8 cellular contexts compared by ENCODE assay signal in the genomic region with DNA sequence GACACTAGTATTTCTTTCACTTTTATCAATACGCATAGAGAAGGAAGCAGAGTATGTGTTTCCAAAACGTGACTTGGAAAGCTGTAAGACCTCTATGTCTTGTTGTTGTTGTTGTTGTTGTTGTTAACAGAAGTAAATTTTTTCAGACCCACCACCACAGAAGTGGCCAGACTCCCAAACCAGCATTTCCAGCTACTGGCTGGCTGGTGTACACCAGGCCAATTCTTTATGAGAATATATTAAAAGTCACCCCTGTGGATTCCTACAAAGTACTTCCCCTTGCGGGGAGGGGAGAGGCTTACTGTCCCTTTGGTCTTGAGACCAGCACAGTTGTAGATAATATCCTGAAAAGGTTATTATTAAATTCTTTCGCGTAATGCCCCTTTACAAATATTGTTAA. TPM values are rescaled to one million over a fixed set of nuclear protein-coding genes. Genes with fewer than 3 reads are reported as not detected.
A peak's percentile ranks its signal among the peaks of the same experiment; 100 is the strongest.
DNase-seq lines count a peak whose midpoint lies in the region; ATAC-seq, FAIRE-seq and TF ChIP-seq lines count a peak whose summit lies in the region.

No MANE protein-coding gene starts in this region.

- in situ Hi-C loops in HepG2 (cut with HindIII; ENCODE audit: extremely low pct_ligation_motif_present, low pct_unique_long_range_greater_than_20kb) = loop anchor here (10.0 kb wide), 1 partner anchor 530 kb away; no protein-coding TSS in a partner anchor

- no peak for TF ChIP-seq RAD21 in HepG2 (CRISPR knock-in tag; IDR thresholded peaks at IDR 0.05)

- FAIRE-seq in HepG2 (lab: Jason Lieb, UNC) = no peak

- no peak for ATAC-seq in HepG2
- ATAC-seq in GM21737 (IDR thresholded peaks at IDR 0.05; ENCODE audit: unreplicated experiment) = no peak

- H3K36me3 Mint-ChIP-seq in activated naive CD4-positive, alpha-beta T cell treated with anti-CD3 and anti-CD28 coated beads for 36 hours (ENCODE audit: low read depth) = peaks cover 7% of the 10 kb centered on the region

- no peaks in the 10 kb centered on the region for H3K27me3 ChIP-seq in cardiac muscle cell
- no peaks in the 10 kb centered on the region for H3K27me3 ChIP-seq in HepG2 (ENCODE audit: control insufficient read depth in 1 of 2, insufficient read depth in 2 of 2, low read length in 2 of 2)
- no peaks in the 10 kb centered on the region for H3K27me3 ChIP-seq in tibial nerve

- POLR2A ChIA-PET in HepG2 (lab: Yijun Ruan, JAX) = interaction anchor here (1.2 to 1.5 kb wide), 2 partner anchors 39 to 525 kb away, joined by 6 to 7 read pairs; no protein-coding TSS in a partner anchor

- H3K9me3 ChIP-seq in cardiac muscle cell (ENCODE audit: low read depth) (no peaks in the 10 kb centered on the region), HepG2 (ENCODE audit: low read length) (no peaks in the 10 kb centered on the region), tibial nerve (no peaks in the 10 kb centered on the region)

- peak overlapping the region; percentile 90 for H3K4me2 ChIP-seq in HepG2 (ENCODE audit: low read depth, low read length)

- peak overlapping the region; percentile 97 for H3K27ac ChIP-seq in cardiac muscle cell
- peak overlapping the region; percentile 97 for H3K27ac ChIP-seq in HepG2 (ENCODE audit: extremely low read length, insufficient read depth, low read length)
- peak overlapping the region; percentile 93 to 99 (median 97) for H3K27ac ChIP-seq in tibial nerve

- no peaks in the 10 kb centered on the region for H3K9me3 Mint-ChIP-seq in activated naive CD4-positive, alpha-beta T cell treated with anti-CD3 and anti-CD28 coated beads for 36 hours

- H2AFZ ChIP-seq in HepG2 (ENCODE audit: low read length) = no peak overlapping the region

- H3K36me3 ChIP-seq in cardiac muscle cell (no peaks in the 10 kb centered on the region), HepG2 (replicated peaks in 1 of 2; ENCODE audit: control insufficient read depth in 1 of 2, insufficient read depth in 2 of 2, low read length in 2 of 2) (no peaks in the 10 kb centered on the region), tibial nerve (no peaks in the 10 kb centered on the region)

- no peaks in the 10 kb centered on the region for H3K27me3 Mint-ChIP-seq in activated naive CD4-positive, alpha-beta T cell treated with anti-CD3 and anti-CD28 coated beads for 36 hours (ENCODE audit: low read depth)

- intact Hi-C loops in cardiac septum (cut with DNase I) (loop anchor here (5.0 kb wide), 2 partner anchors 868 to 1033 kb away; no protein-coding TSS in a partner anchor), HepG2 (cut with micrococcal nuclease; ENCODE audit: unreplicated experiment) (loop anchor here (2.0 to 10.0 kb wide), 3 partner anchors 130 to 376 kb away; no protein-coding TSS in a partner anchor)
- intact Hi-C loops in activated naive CD4-positive, alpha-beta T cell treated with anti-CD3 and anti-CD28 coated beads for 36 hours (cut with micrococcal nuclease) = loop anchor here (1.0 to 5.0 kb wide), 5 partner anchors 56 to 1053 kb away; no protein-coding TSS in a partner anchor

- peak overlapping the region; percentile 92 for H3K4me3 Mint-ChIP-seq in activated naive CD4-positive, alpha-beta T cell treated with anti-CD3 and anti-CD28 coated beads for 36 hours

- TF ChIP-seq POLR2A in HepG2 (IDR thresholded peaks at IDR 0.05; ENCODE audit: insufficient read depth in 1 of 2, low read depth in 2 of 2, low read length in 2 of 2) (no peak), tibial nerve (IDR thresholded peaks at IDR 0.05) (no peak)

- no peak for TF ChIP-seq EP300 in HepG2 (IDR thresholded peaks at IDR 0.05; ENCODE audit: low read depth in 2 of 2, low read length in 2 of 2)
- no peak for TF ChIP-seq EP300 in HepG2 (CRISPR knock-in tag; IDR thresholded peaks at IDR 0.05; ENCODE audit: borderline replicate concordance)
- no peak for TF ChIP-seq EP300 in tibial nerve (IDR thresholded peaks at IDR 0.05)

- peaks cover 28% of the 10 kb centered on the region for H3K79me2 ChIP-seq in HepG2 (ENCODE audit: insufficient read depth, low read length)

- H3K4me1 ChIP-seq in cardiac muscle cell (ENCODE audit: low read depth) = peaks cover 12% of the 10 kb centered on the region
- H3K4me1 ChIP-seq in HepG2 (ENCODE audit: insufficient read depth, low read length) = peaks cover 28% of the 10 kb centered on the region
- H3K4me1 ChIP-seq in tibial nerve = peaks cover 0 to 24% (median 3%) of the 10 kb centered on the region in 4 donors

- peak overlapping the region; percentile 76; the same call in 1 of the 2 replicates for H3K9ac ChIP-seq in HepG2 (ENCODE audit: insufficient read depth, low read depth, low read length)

- peak overlapping the region; percentile 95 for H3K27ac Mint-ChIP-seq in activated naive CD4-positive, alpha-beta T cell treated with anti-CD3 and anti-CD28 coated beads for 36 hours

- peak in 1 of 2 donors; percentile 23 for DNase-seq in cardiac muscle cell (ENCODE audit: low read depth in 1 of 2, low spot score in 1 of 2)
- DNase-seq in cardiac septum (ENCODE audit: low spot score) = no peak
- no peak for DNase-seq in activated naive CD4-positive, alpha-beta T cell treated with anti-CD3 and anti-CD28 coated beads for 36 hours
- no peak for DNase-seq in HepG2 (ENCODE audit: low spot score)
- DNase-seq in tibial nerve (ENCODE audit: low spot score in 2 of 2) = peak in 1 of 2 donors; percentile 17
- no peak for DNase-seq in Ammon's horn (ENCODE audit: low spot score)
- DNase-seq in NCI-H1105 (lab: John Stamatoyannopoulos, UW) = no peak

- no TSS peak for BruUV-seq in HepG2 (replicated peaks; lab: Mats Ljungman, UMichigan)

- peaks cover 35% of the 10 kb centered on the region for H3K4me1 Mint-ChIP-seq in activated naive CD4-positive, alpha-beta T cell treated with anti-CD3 and anti-CD28 coated beads for 36 hours (ENCODE audit: low read depth)

- no peak for TF ChIP-seq CTCF in cardiac muscle cell (IDR thresholded peaks at IDR 0.05; ENCODE audit: low read depth, low read length)
- TF ChIP-seq CTCF in HepG2 (CRISPR knock-in tag; IDR thresholded peaks at IDR 0.05) = no peak
- TF ChIP-seq CTCF in tibial nerve (IDR thresholded peaks at IDR 0.05) = no peak

- CTCF ChIA-PET in activated naive CD4-positive, alpha-beta T cell treated with anti-CD3 and anti-CD28 coated beads for 36 hours (lab: Charles Lee) = interaction anchor here (0.6 to 2.2 kb wide), 15 partner anchors 15 to 1054 kb away, joined by 3 to 7 read pairs (median 4); no protein-coding TSS in a partner anchor
- CTCF ChIA-PET in HepG2 (lab: Yijun Ruan, JAX; ENCODE audit: low intra/inter-chr PET ratio, low total read pairs) = no interaction called here

- H3K4me3 ChIP-seq in cardiac muscle cell (peak overlapping the region; percentile 67), HepG2 (replicated peaks in 1 of 3; ENCODE audit: insufficient read depth in 1 of 3, low read depth in 2 of 3, low read length in 3 of 3) (peak overlapping the region in 2 of 3 experiments; percentile 20 to 61; a peak in 5 of 6 replicates), tibial nerve (peak overlapping the region; percentile 77 to 91 (median 84))

- WGBS in HepG2 (ENCODE audit: low lambda C conversion rate) = 65% methylated on average over 5 of the region's 5 CpGs
- 44 to 46% methylated on average over 5 of the region's 5 CpGs for WGBS in tibial nerve, 2 donors

- no peaks in the 10 kb centered on the region for H4K20me1 ChIP-seq in HepG2 (ENCODE audit: insufficient read depth, low read length)

TF ChIP-seq in HepG2, 621 proteins besides CTCF, POLR2A, EP300 and RAD21 (continues in another document):
- TF ChIP-seq, protein P1, sequence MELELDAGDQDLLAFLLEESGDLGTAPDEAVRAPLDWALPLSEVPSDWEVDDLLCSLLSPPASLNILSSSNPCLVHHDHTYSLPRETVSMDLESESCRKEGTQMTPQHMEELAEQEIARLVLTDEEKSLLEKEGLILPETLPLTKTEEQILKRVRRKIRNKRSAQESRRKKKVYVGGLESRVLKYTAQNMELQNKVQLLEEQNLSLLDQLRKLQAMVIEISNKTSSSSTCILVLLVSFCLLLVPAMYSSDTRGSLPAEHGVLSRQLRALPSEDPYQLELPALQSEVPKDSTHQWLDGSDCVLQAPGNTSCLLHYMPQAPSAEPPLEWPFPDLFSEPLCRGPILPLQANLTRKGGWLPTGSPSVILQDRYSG (CRISPR knock-in tag; IDR thresholded peaks at IDR 0.05) = no peak
- TF ChIP-seq MBNL3 (CRISPR knock-in tag; conservative IDR thresholded peaks at IDR 0.05) = no peak
- 0 out of 2 replicates have a peak, but pooled peaks have one; percentile 13 for TF ChIP-seq NFIC (IDR thresholded peaks at IDR 0.05; ENCODE audit: low read length)

RNA-seq across cellular contexts. Expression of a gene that starts 1.6 kb away (rescaled TPM):
- 115 and 132 TPM in 2 replicates for total RNA-seq in cardiac muscle cell
- 121 and 149 TPM in 2 replicates for polyA plus RNA-seq in cardiac muscle cell
- total RNA-seq in cardiac septum = 53.2 TPM
- total RNA-seq in activated naive CD4-positive, alpha-beta T cell treated with anti-CD3 and anti-CD28 coated beads for 36 hours = 10 to 100 TPM; 95.2 to 97.4 TPM
- total RNA-seq in HepG2 (2016; rRNA removed; fragmentation: Illumina TruSeq; extraction: Trizol) = 43.3 and 59.0 TPM in 2 replicates
- 67.9 and 68.5 TPM in 2 replicates for total RNA-seq in HepG2 (2016; cell fraction: cytosol; rRNA removed; fragmentation: Illumina TruSeq; extraction: Trizol; ENCODE audit: low read depth)
- 31.5 and 57.5 TPM in 2 replicates for total RNA-seq in HepG2 (2016; cell fraction: insoluble cytoplasmic fraction; rRNA removed; fragmentation: Illumina TruSeq; extraction: Trizol)
- total RNA-seq in HepG2 (2016; cell fraction: membrane; rRNA removed; fragmentation: Illumina TruSeq; extraction: Trizol) = 36.5 and 36.9 TPM in 2 replicates
- total RNA-seq in HepG2 (2016; cell fraction: nucleus; rRNA removed; fragmentation: Illumina TruSeq; extraction: Trizol) = 164 and 179 TPM in 2 replicates
- polyA plus RNA-seq in HepG2 (2011; rRNA removed) = 36.0 and 40.4 TPM in 2 replicates
- polyA plus RNA-seq in HepG2 (2011; cell fraction: cytosol; rRNA removed) = 17.7 and 19.3 TPM in 2 replicates
- polyA plus RNA-seq in HepG2 (2011; cell fraction: nucleus; rRNA removed) = 47.8 and 58.3 TPM in 2 replicates
- polyA plus RNA-seq in HepG2 (2012) = 24.3 and 27.6 TPM in 2 replicates
- 3.3 and 4.6 TPM in 2 replicates for polyA plus RNA-seq in HepG2 (2016; cell fraction: cytosol; fragmentation: Illumina TruSeq; extraction: Trizol; ENCODE audit: low read depth)
- 21.9 and 24.7 TPM in 2 replicates for polyA plus RNA-seq in HepG2 (2016; cell fraction: insoluble cytoplasmic fraction; fragmentation: Illumina TruSeq; extraction: Trizol; ENCODE audit: low read depth)
- 9.9 and 11.0 TPM in 2 replicates for polyA plus RNA-seq in HepG2 (2016; cell fraction: membrane; fragmentation: Illumina TruSeq; extraction: Trizol; ENCODE audit: low read depth)
- 28.9 and 32.7 TPM in 2 replicates for polyA plus RNA-seq in HepG2 (2016; cell fraction: nucleus; fragmentation: Illumina TruSeq; extraction: Trizol; ENCODE audit: insufficient read depth, low read depth)
- polyA minus RNA-seq in HepG2 (2011; rRNA and poly(A)+ RNA removed; ENCODE audit: low replicate concordance) = 35.8 and 181 TPM in 2 replicates
- polyA minus RNA-seq in HepG2 (2011; cell fraction: cytosol; rRNA and poly(A)+ RNA removed) = 64.7 and 68.5 TPM in 2 replicates
- 528 and 568 TPM in 2 replicates for polyA minus RNA-seq in HepG2 (2011; cell fraction: nucleus; rRNA and poly(A)+ RNA removed)
- 100 to 1,000 TPM in 1 of 4 donors, 10 to 100 TPM in 3; 86.4 to 107 (median 93.8) TPM for total RNA-seq in tibial nerve
